ENCODE assay signal across 8 cellular contexts in the genomic region with DNA sequence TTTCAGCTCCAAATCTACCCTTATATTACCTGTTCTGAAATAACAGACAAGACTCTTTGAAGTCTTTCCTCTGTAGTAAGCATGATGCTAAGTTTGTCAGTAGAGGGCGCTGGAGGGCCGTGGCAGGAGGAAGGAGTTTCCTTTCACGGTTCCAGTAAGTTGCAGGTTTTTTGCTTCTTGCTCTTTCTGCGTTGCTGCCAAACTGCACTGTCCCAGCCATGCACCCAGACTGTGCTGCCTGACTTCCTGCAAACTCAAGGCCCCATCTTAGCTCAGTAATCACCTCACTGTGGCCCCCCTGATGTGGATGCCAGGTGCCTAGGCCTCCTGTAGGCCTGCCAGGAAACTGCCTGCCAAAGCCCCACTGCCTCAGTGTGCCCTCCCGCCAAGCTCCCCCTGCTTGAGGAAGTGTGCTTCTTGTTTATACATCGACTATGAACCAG.
DNase-seq lines count a peak whose midpoint lies in the region; ATAC-seq and TF ChIP-seq lines count a peak whose summit lies in the region.

No MANE protein-coding gene starts in this region.

- ATAC-seq in GM18519 (IDR thresholded peaks at IDR 0.05; ENCODE audit: low FRiP score, unreplicated experiment) (peak; percentile 83), HG02938 (IDR thresholded peaks at IDR 0.05; ENCODE audit: unreplicated experiment) (peak; percentile 93), lung (ENCODE audit: insufficient read depth, low FRiP score) (peak; percentile 64)
- peak; percentile 60 for ATAC-seq in stimulated activated naive CD8-positive, alpha-beta T cell treated with anti-CD3 and anti-CD28 coated beads, Interleukin-15, amount 100 ng/mL, for 72 hours

- no peak overlapping the region for H3K27ac Mint-ChIP-seq in stimulated activated naive CD8-positive, alpha-beta T cell treated with anti-CD3 and anti-CD28 coated beads, Interleukin-15, amount 100 ng/mL, for 72 hours

- peaks cover 0 to 3% of the 10 kb centered on the region in 2 donors for H3K4me1 ChIP-seq in lung (ENCODE audit: control insufficient read depth in 2 of 2, insufficient read depth in 2 of 2, low read length in 2 of 2)

- no peaks in the 10 kb centered on the region for H3K9me3 ChIP-seq in lung (ENCODE audit: control insufficient read depth in 2 of 2, insufficient read depth in 1 of 2, low read length in 1 of 2)

- peak; percentile 98 for TF ChIP-seq CTCF in AG10803 (conservative IDR thresholded peaks at IDR 0.05; ENCODE audit: low read length)
- peak; percentile 56 for TF ChIP-seq CTCF in lung (IDR thresholded peaks at IDR 0.05; ENCODE audit: control extremely low read depth, extremely low read depth)

- peaks cover 8% of the 10 kb centered on the region for H3K27me3 Mint-ChIP-seq in stimulated activated naive CD8-positive, alpha-beta T cell treated with anti-CD3 and anti-CD28 coated beads, Interleukin-15, amount 100 ng/mL, for 72 hours

- H3K36me3 ChIP-seq in lung (ENCODE audit: control insufficient read depth in 2 of 2, insufficient read depth in 2 of 2, low read length in 2 of 2) = no peaks in the 10 kb centered on the region

- no peak overlapping the region for H3K4me3 ChIP-seq in AG10803 (ENCODE audit: low read length)
- H3K4me3 ChIP-seq in lung = no peak overlapping the region

- H3K27ac ChIP-seq in lung (ENCODE audit: low read depth in 1 of 2, low read length in 1 of 2) = no peak overlapping the region

- WGBS in lung, 2 donors = 4 to 10% methylated on average over 6 of the region's 6 CpGs

- no peak overlapping the region for H3K4me3 Mint-ChIP-seq in stimulated activated naive CD8-positive, alpha-beta T cell treated with anti-CD3 and anti-CD28 coated beads, Interleukin-15, amount 100 ng/mL, for 72 hours

- DNase-seq in AG10803 (ENCODE audit: low read depth) (peak; percentile 86), NCI-H1417 (lab: John Stamatoyannopoulos, UW) (peak; percentile 73 to 88 (median 80)), SKM-1 (lab: John Stamatoyannopoulos, UW; ENCODE audit: unreplicated experiment) (peak; percentile 10), dermis microvascular lymphatic vessel endothelial cell (ENCODE audit: low read depth in 2 of 2) (peak; percentile 73 to 86), lung (ENCODE audit: low spot score) (peak; percentile 78)
- DNase-seq in stimulated activated naive CD8-positive, alpha-beta T cell treated with anti-CD3 and anti-CD28 coated beads, Interleukin-15, amount 100 ng/mL, for 72 hours = peak; percentile 51 to 52

- no peaks in the 10 kb centered on the region for H3K9me3 Mint-ChIP-seq in stimulated activated naive CD8-positive, alpha-beta T cell treated with anti-CD3 and anti-CD28 coated beads, Interleukin-15, amount 100 ng/mL, for 72 hours

- no peaks in the 10 kb centered on the region for H3K4me1 Mint-ChIP-seq in stimulated activated naive CD8-positive, alpha-beta T cell treated with anti-CD3 and anti-CD28 coated beads, Interleukin-15, amount 100 ng/mL, for 72 hours

- no peaks in the 10 kb centered on the region for H3K27me3 ChIP-seq in lung (ENCODE audit: control insufficient read depth, insufficient read depth)

Comparison
In these comparisons a context has a peak if more than half of its experiments do, and no peak if none do; other contexts are left out.
1. DNase-seq: peak in every context shown above with its lines; median percentile 86 in AG10803; 80 in NCI-H1417; 80 in dermis microvascular lymphatic vessel endothelial cell; 78 in lung; 52 in stimulated activated naive CD8-positive, alpha-beta T cell treated with anti-CD3 and anti-CD28 coated beads, Interleukin-15, amount 100 ng/mL, for 72 hours; 10 in SKM-1.